8 cellular contexts compared by ENCODE assay signal in the genomic region with DNA sequence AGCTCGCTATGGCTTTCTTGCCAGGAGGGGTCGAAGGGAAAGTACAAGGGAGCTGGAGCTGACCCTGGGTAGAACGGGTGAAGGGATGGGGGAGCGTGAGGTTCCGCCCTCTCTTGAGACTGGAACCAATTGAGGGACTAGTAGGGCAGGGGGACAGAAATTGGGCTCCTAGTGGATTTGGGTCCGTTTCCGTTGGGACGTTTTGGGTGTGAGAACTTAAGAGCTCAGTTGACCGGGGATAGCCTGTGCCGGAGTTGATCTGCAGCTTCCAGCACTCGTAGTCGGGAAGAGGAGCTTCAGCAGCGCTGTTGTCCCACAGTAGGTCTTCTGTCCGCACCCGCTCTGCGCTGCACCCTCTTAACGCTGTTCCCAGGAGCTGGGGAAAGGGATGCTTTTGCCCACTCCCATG. TPM values are rescaled to one million over a fixed set of nuclear protein-coding genes. Genes with fewer than 3 reads are reported as not detected.
DNase-seq lines count a peak whose midpoint lies in the region; ATAC-seq and TF ChIP-seq lines count a peak whose summit lies in the region.

No MANE protein-coding gene starts in this region.

- peak; percentile 10 for ATAC-seq in HG03342 (IDR thresholded peaks at IDR 0.05; ENCODE audit: unreplicated experiment)

- no peak for TF ChIP-seq CTCF in epithelial cell of esophagus (IDR thresholded peaks at IDR 0.05; ENCODE audit: insufficient read depth, low read depth, low read length, missing control alignments)

- peak overlapping the region; percentile 98 for H3K4me3 ChIP-seq in epithelial cell of esophagus (ENCODE audit: low read length)
- peak overlapping the region; percentile 56 for H3K4me3 ChIP-seq in urinary bladder (ENCODE audit: low read depth, low read length)

- no peaks in the 10 kb centered on the region for H3K9me3 Mint-ChIP-seq in T-helper 2 cell treated with Interferon-gamma antibody and Interleukin-4, amounts not matched to agents 5 μg/mL and 100 μg/mL, for 36 hours

- DNase-seq in NCI-H146 (lab: John Stamatoyannopoulos, UW): peak; percentile 40
- no peak for DNase-seq in NCI-H146 treated with DMSO at 0.1 percent for 48 hours (lab: John Stamatoyannopoulos, UW; ENCODE audit: unreplicated experiment)
- peak; percentile 26 for DNase-seq in T-helper 2 cell treated with Interferon-gamma antibody and Interleukin-4, amounts not matched to agents 5 μg/mL and 100 μg/mL, for 36 hours (ENCODE audit: low spot score)
- peak; percentile 26 for DNase-seq in epithelial cell of esophagus (ENCODE audit: low read depth)
- peak; percentile 22 for DNase-seq in midbrain (lab: John Stamatoyannopoulos, UW)
- DNase-seq in retina: no peak

- H3K36me3 Mint-ChIP-seq in T-helper 2 cell treated with Interferon-gamma antibody and Interleukin-4, amounts not matched to agents 5 μg/mL and 100 μg/mL, for 36 hours (ENCODE audit: low read depth): peaks cover 32% of the 10 kb centered on the region

- peak overlapping the region; percentile 97 for H3K4me3 Mint-ChIP-seq in T-helper 2 cell treated with Interferon-gamma antibody and Interleukin-4, amounts not matched to agents 5 μg/mL and 100 μg/mL, for 36 hours

- H3K36me3 ChIP-seq in urinary bladder (ENCODE audit: insufficient read depth): no peaks in the 10 kb centered on the region

- peak overlapping the region; percentile 31 for H3K27ac ChIP-seq in urinary bladder (ENCODE audit: low read depth)

- no peaks in the 10 kb centered on the region for H3K4me1 ChIP-seq in urinary bladder (ENCODE audit: insufficient read depth)

- peak overlapping the region; percentile 99 for H3K27ac Mint-ChIP-seq in T-helper 2 cell treated with Interferon-gamma antibody and Interleukin-4, amounts not matched to agents 5 μg/mL and 100 μg/mL, for 36 hours

- WGBS in urinary bladder: 0% methylated on average over 17 of the region's 17 CpGs

- H3K4me1 Mint-ChIP-seq in T-helper 2 cell treated with Interferon-gamma antibody and Interleukin-4, amounts not matched to agents 5 μg/mL and 100 μg/mL, for 36 hours (ENCODE audit: low read depth): peaks cover 37% of the 10 kb centered on the region

- no peaks in the 10 kb centered on the region for H3K27me3 Mint-ChIP-seq in T-helper 2 cell treated with Interferon-gamma antibody and Interleukin-4, amounts not matched to agents 5 μg/mL and 100 μg/mL, for 36 hours (ENCODE audit: low read depth)

RNA-seq across cellular contexts. Expression of a gene that starts 0.5 kb away (rescaled TPM):
- 23.8 TPM for total RNA-seq in urinary bladder
- 24.7 TPM for polyA plus RNA-seq in urinary bladder

RNA-seq across cellular contexts. Expression of a gene that starts 0.7 kb away (rescaled TPM):
- 19.9 TPM for total RNA-seq in urinary bladder
- polyA plus RNA-seq in urinary bladder: 137 TPM

RNA-seq across cellular contexts. Expression of a gene that starts 2.8 kb away (rescaled TPM):
- total RNA-seq in urinary bladder: 2.3 TPM
- 1.3 TPM for polyA plus RNA-seq in urinary bladder

RNA-seq across cellular contexts. Expression of a gene that starts 16.4 kb away (rescaled TPM):
- 4.2 TPM for total RNA-seq in urinary bladder
- polyA plus RNA-seq in urinary bladder: 3.8 TPM

RNA-seq across cellular contexts. Expression of a gene that starts 43.9 kb away (rescaled TPM):
- total RNA-seq in urinary bladder: 84.8 TPM
- 109 TPM for polyA plus RNA-seq in urinary bladder

Comparison
In these comparisons a context has a peak if more than half of its experiments do, and no peak if none do; other contexts are left out.
1. DNase-seq: peak in NCI-H146 (single experiment), T-helper 2 cell treated with Interferon-gamma antibody and Interleukin-4, amounts not matched to agents 5 μg/mL and 100 μg/mL, for 36 hours (single experiment), epithelial cell of esophagus (single experiment) and midbrain (single experiment); none in NCI-H146 treated with DMSO at 0.1 percent for 48 hours (single experiment) and retina (single experiment).